In genomic region chr15:75840659-75841058, GRCh38 we compare ENCODE assay signal across 14 cellular contexts. TPM values are rescaled to one million over a fixed set of nuclear protein-coding genes. Genes with fewer than 3 reads are reported as not detected.
DNase-seq lines count a peak whose midpoint lies in the region; ATAC-seq, FAIRE-seq and TF ChIP-seq lines count a peak whose summit lies in the region.
"Had no signal": no experiment of that assay in that cellular context is flagged by ENCODE, and none has a peak within 500 bp of the region (broad histone marks: within the 10 kb centered on the region; RNA-seq: fewer than 3 reads in every experiment).

No MANE protein-coding gene starts in this region.

- no peaks in the 10 kb centered on the region for H3K36me3 ChIP-seq in SK-N-SH (replicated peaks in 1 of 2; ENCODE audit: control insufficient read depth in 1 of 2, insufficient read depth in 2 of 2, low read length in 1 of 2)
- no peaks in the 10 kb centered on the region for H3K36me3 ChIP-seq in fibroblast of lung (ENCODE audit: control insufficient read depth, insufficient read depth, low read length)
- H3K36me3 ChIP-seq in osteoblast (ENCODE audit: insufficient read depth, low read length), result no peaks in the 10 kb centered on the region
- no peaks in the 10 kb centered on the region for H3K36me3 ChIP-seq in aorta (ENCODE audit: control insufficient read depth in 1 of 2, insufficient read depth in 2 of 2, low read length in 1 of 2)
- H3K36me3 ChIP-seq: heart right ventricle had no signal

- peaks cover 11% of the 10 kb centered on the region for H4K20me1 ChIP-seq in SK-N-SH (ENCODE audit: insufficient read depth)
- H4K20me1 ChIP-seq in fibroblast of lung (ENCODE audit: control insufficient read depth, extremely low read depth, insufficient read depth, low read length), result no peaks in the 10 kb centered on the region
- H4K20me1 ChIP-seq in osteoblast (ENCODE audit: insufficient read depth, low read length), result peaks cover 8% of the 10 kb centered on the region

- H3K27me3 Mint-ChIP-seq in activated CD8-positive, alpha-beta memory T cell treated with anti-CD3 and anti-CD28 coated beads, Interleukin-2, amount 10 ng/mL, durations not matched to agents 7 days and 5 days, result peaks cover 21% of the 10 kb centered on the region
- H3K27me3 Mint-ChIP-seq: activated B cell treated with CpG ODN at 0.5 μM for 24 hours; activated naive CD8-positive, alpha-beta T cell had no signal

- no peak for TF ChIP-seq CTCF in SK-N-SH (IDR thresholded peaks at IDR 0.05)
- TF ChIP-seq CTCF in fibroblast of lung (conservative IDR thresholded peaks at IDR 0.05 in 1 of 2, IDR thresholded peaks at IDR 0.05 in 1 of 2; ENCODE audit: low read depth in 1 of 2, low read length in 2 of 2), result no peak
- TF ChIP-seq CTCF in osteoblast (IDR thresholded peaks at IDR 0.05; ENCODE audit: extremely low read depth, low read depth, low read length), result no peak

- H3K9me2 ChIP-seq in SK-N-SH, result no peaks in the 10 kb centered on the region

- no peak overlapping the region for H3K4me3 ChIP-seq in SK-N-SH (ENCODE audit: low read depth in 2 of 2, low read length in 1 of 2)
- H3K4me3 ChIP-seq in fibroblast of lung (replicated peaks in 1 of 4; ENCODE audit: control extremely low read depth in 1 of 4, insufficient read depth in 1 of 4, low read depth in 3 of 4, low read length in 4 of 4), result no peak overlapping the region
- H3K4me3 ChIP-seq in osteoblast (ENCODE audit: insufficient read depth, low read length), result no peak overlapping the region
- H3K4me3 ChIP-seq in aorta (ENCODE audit: low read length in 2 of 2), result no peak overlapping the region
- H3K4me3 ChIP-seq: heart right ventricle had no signal

- CTCF ChIA-PET in SK-N-SH (lab: Yijun Ruan, JAX), result interaction anchor here (1.3 kb wide), 1 partner anchor 39 kb away, joined by 4 read pairs; no protein-coding TSS in a partner anchor
- CTCF ChIA-PET in activated CD8-positive, alpha-beta memory T cell treated with anti-CD3 and anti-CD28 coated beads, Interleukin-2, amount 10 ng/mL, durations not matched to agents 7 days and 5 days (lab: Charles Lee), result interaction anchor here (1.1 to 1.5 kb wide), 2 partner anchors 36 to 38 kb away, joined by 3 to 6 read pairs; no protein-coding TSS in a partner anchor

- H2AFZ ChIP-seq in SK-N-SH (ENCODE audit: low read depth), result peak overlapping the region; percentile 16; the same call in 1 of the 2 replicates
- H2AFZ ChIP-seq in fibroblast of lung (ENCODE audit: low read length), result no peak overlapping the region
- no peak overlapping the region for H2AFZ ChIP-seq in osteoblast (ENCODE audit: low read length)

- no peak for ATAC-seq in activated CD8-positive, alpha-beta memory T cell treated with anti-CD3 and anti-CD28 coated beads, Interleukin-2, amount 10 ng/mL, durations not matched to agents 7 days and 5 days
- ATAC-seq in aorta (ENCODE audit: low FRiP score), result no peak

- no peak for TF ChIP-seq RAD21 in SK-N-SH (IDR thresholded peaks at IDR 0.05; ENCODE audit: low read length)

- H3K9ac ChIP-seq in SK-N-SH (no peak overlapping the region), fibroblast of lung (ENCODE audit: insufficient read depth, low read length) (no peak overlapping the region)

- H3K27me3 ChIP-seq in SK-N-SH (ENCODE audit: insufficient read depth) (no peaks in the 10 kb centered on the region), fibroblast of lung (ENCODE audit: control insufficient read depth, insufficient read depth, low read length) (no peaks in the 10 kb centered on the region), osteoblast (ENCODE audit: insufficient read depth, low read length) (no peaks in the 10 kb centered on the region), aorta (ENCODE audit: control insufficient read depth in 1 of 2, insufficient read depth in 2 of 2, low read length in 1 of 2) (no peaks in the 10 kb centered on the region)
- H3K27me3 ChIP-seq: heart right ventricle had no signal

- no peak for FAIRE-seq in GM12891 (lab: Jason Lieb, UNC)

- no peak overlapping the region for H3K27ac Mint-ChIP-seq in activated CD8-positive, alpha-beta memory T cell treated with anti-CD3 and anti-CD28 coated beads, Interleukin-2, amount 10 ng/mL, durations not matched to agents 7 days and 5 days
- H3K27ac Mint-ChIP-seq: activated B cell treated with CpG ODN at 0.5 μM for 24 hours; activated naive CD8-positive, alpha-beta T cell had no signal

- H3K4me3 Mint-ChIP-seq in activated CD8-positive, alpha-beta memory T cell treated with anti-CD3 and anti-CD28 coated beads, Interleukin-2, amount 10 ng/mL, durations not matched to agents 7 days and 5 days, result no peak overlapping the region
- H3K4me3 Mint-ChIP-seq: activated B cell treated with CpG ODN at 0.5 μM for 24 hours; activated naive CD8-positive, alpha-beta T cell had no signal

- no peaks in the 10 kb centered on the region for H3K9me3 Mint-ChIP-seq in activated CD8-positive, alpha-beta memory T cell treated with anti-CD3 and anti-CD28 coated beads, Interleukin-2, amount 10 ng/mL, durations not matched to agents 7 days and 5 days (ENCODE audit: low read depth)
- H3K9me3 Mint-ChIP-seq: activated B cell treated with CpG ODN at 0.5 μM for 24 hours had no signal

- DNase-seq in EH (ENCODE audit: low read depth) (peak; percentile 85), SK-N-SH (peak; percentile 20), fibroblast of lung (ENCODE audit: low read depth in 2 of 2) (peak; percentile 71 to 77), osteoblast (ENCODE audit: insufficient read length, low spot score, missing footprints) (peak; percentile 78), SHP77 (lab: John Stamatoyannopoulos, UW) (no peak), aorta (no peak), GM12891 (ENCODE audit: insufficient read length, low spot score) (no peak)
- DNase-seq in activated CD8-positive, alpha-beta memory T cell treated with anti-CD3 and anti-CD28 coated beads, Interleukin-2, amount 10 ng/mL, durations not matched to agents 7 days and 5 days, result no peak
- DNase-seq: activated B cell treated with CpG ODN at 0.5 μM for 24 hours, DMS79 treated with DMSO at 0.1 percent for 48 hours, MM.1S, nucleus accumbens had no signal

- intact Hi-C loops in aorta (cut with DNase I), result no loop called here

- H3K4me2 ChIP-seq in SK-N-SH, result peak overlapping the region; percentile 14; the same call in 1 of the 2 replicates
- peak overlapping the region; percentile 3 for H3K4me2 ChIP-seq in fibroblast of lung (ENCODE audit: extremely low read depth, insufficient read depth, low read length)
- H3K4me2 ChIP-seq in osteoblast (ENCODE audit: insufficient read depth, low read length), result no peak overlapping the region

- peaks cover 13% of the 10 kb centered on the region for H3K36me3 Mint-ChIP-seq in activated CD8-positive, alpha-beta memory T cell treated with anti-CD3 and anti-CD28 coated beads, Interleukin-2, amount 10 ng/mL, durations not matched to agents 7 days and 5 days
- H3K36me3 Mint-ChIP-seq: activated naive CD8-positive, alpha-beta T cell had no signal

- peaks cover 40% of the 10 kb centered on the region for H3F3A ChIP-seq in SK-N-SH (replicated peaks; ENCODE audit: insufficient read depth)

- peaks cover 16% of the 10 kb centered on the region for H3K79me2 ChIP-seq in SK-N-SH (ENCODE audit: insufficient read depth)
- H3K79me2 ChIP-seq in fibroblast of lung (ENCODE audit: control insufficient read depth, insufficient read depth, low read length), result peaks cover 15% of the 10 kb centered on the region
- H3K79me2 ChIP-seq in osteoblast (ENCODE audit: insufficient read depth, low read length), result peaks cover 16% of the 10 kb centered on the region

- H3K9me3 ChIP-seq in SK-N-SH, result no peaks in the 10 kb centered on the region
- H3K9me3 ChIP-seq in fibroblast of lung (ENCODE audit: control insufficient read depth, insufficient read depth, low read depth, low read length), result no peaks in the 10 kb centered on the region
- no peaks in the 10 kb centered on the region for H3K9me3 ChIP-seq in osteoblast (ENCODE audit: low read depth, low read length)
- no peaks in the 10 kb centered on the region for H3K9me3 ChIP-seq in aorta (ENCODE audit: control insufficient read depth, low read length)
- H3K9me3 ChIP-seq: heart right ventricle had no signal

- H3K27ac ChIP-seq in SK-N-SH (ENCODE audit: low read depth in 2 of 2, low read length in 1 of 2), result peak overlapping the region; percentile 30 to 58
- H3K27ac ChIP-seq in fibroblast of lung (ENCODE audit: insufficient read depth, low read length), result no peak overlapping the region
- no peak overlapping the region for H3K27ac ChIP-seq in osteoblast (ENCODE audit: low read depth, low read length)
- no peak overlapping the region for H3K27ac ChIP-seq in aorta (ENCODE audit: low read depth in 1 of 2, low read length in 2 of 2)

- peaks cover 24% of the 10 kb centered on the region for H3K4me1 Mint-ChIP-seq in activated CD8-positive, alpha-beta memory T cell treated with anti-CD3 and anti-CD28 coated beads, Interleukin-2, amount 10 ng/mL, durations not matched to agents 7 days and 5 days

- TF ChIP-seq EP300 in SK-N-SH (IDR thresholded peaks at IDR 0.05; ENCODE audit: borderline replicate concordance in 1 of 2, low read depth in 1 of 2, low read length in 1 of 2), result no peak

- POLR2A ChIA-PET in SK-N-SH (lab: Yijun Ruan, JAX), result no interaction called here

- H3K4me1 ChIP-seq in SK-N-SH (ENCODE audit: control insufficient read depth in 1 of 2, insufficient read depth in 2 of 2, low read depth in 1 of 2, low read length in 1 of 2) (peaks cover 3 to 20% of the 10 kb centered on the region in 2 experiments; a peak in 3 of 4 replicates), fibroblast of lung (ENCODE audit: control insufficient read depth, extremely low read depth, insufficient read depth, low read length) (peaks cover 11% of the 10 kb centered on the region), osteoblast (ENCODE audit: insufficient read depth, low read length) (peaks cover 23% of the 10 kb centered on the region), aorta (ENCODE audit: control insufficient read depth in 1 of 2, insufficient read depth in 2 of 2, low read length in 2 of 2) (peaks cover 0 to 4% of the 10 kb centered on the region in 2 donors)

- no peak for TF ChIP-seq POLR2A in GM12891 (IDR thresholded peaks at IDR 0.05; ENCODE audit: low read depth, low read length)

TF ChIP-seq in GM12891, 5 proteins besides CTCF, POLR2A, EP300 and RAD21 (continues in another document):
- TF ChIP-seq TAF1 (IDR thresholded peaks at IDR 0.05; ENCODE audit: low read depth, low read length) (no peak), POLR2AphosphoS5 (IDR thresholded peaks at IDR 0.05; ENCODE audit: low read depth, low read length) (no peak), PAX5 (IDR thresholded peaks at IDR 0.05; ENCODE audit: insufficient read depth, low read length, severe bottlenecking) (no peak)

RNA-seq across cellular contexts. Expression of gene UBE2Q2, which starts 2.6 kb away (rescaled TPM):
- 14.5 and 15.4 TPM in 2 replicates for polyA plus RNA-seq in SK-N-SH (2012; rRNA removed)
- 22.9 and 27.1 TPM in 2 replicates for polyA plus RNA-seq in SK-N-SH (2012; cell fraction: cytosol; rRNA removed)
- 13.9 and 17.6 TPM in 2 replicates for polyA plus RNA-seq in SK-N-SH (2012; cell fraction: nucleus; rRNA removed)
- total RNA-seq in fibroblast of lung, result 55.7 and 62.6 TPM in 2 replicates
- 38.7 and 55.7 TPM in 2 replicates for polyA plus RNA-seq in fibroblast of lung
- polyA plus RNA-seq in fibroblast of lung (2012), result 29.4 and 34.8 TPM in 2 replicates
- polyA minus RNA-seq in fibroblast of lung (ENCODE audit: low replicate concordance), result 2.4 and 8.5 TPM in 2 replicates
- 66.2 and 67.2 TPM in 2 replicates for total RNA-seq in osteoblast
- total RNA-seq in activated CD8-positive, alpha-beta memory T cell treated with anti-CD3 and anti-CD28 coated beads, Interleukin-2, amount 10 ng/mL, durations not matched to agents 7 days and 5 days, result 10 to 100 TPM; 25.5 to 36.3 TPM
- 10 to 100 TPM; 38.2 to 42.6 TPM for total RNA-seq in aorta
- polyA plus RNA-seq in aorta, result 10 to 100 TPM; 39.5 to 86.4 TPM
- 10.3 TPM for polyA plus RNA-seq in GM12891 (2012; ENCODE audit: low read depth, missing spikeins)

Comparison
In these comparisons a context has a peak if more than half of its experiments do, and no peak if none do; other contexts are left out.
1. DNase-seq: peak in EH (single experiment), SK-N-SH (single experiment), fibroblast of lung (2 of 2) and osteoblast (single experiment); none in activated CD8-positive, alpha-beta memory T cell treated with anti-CD3 and anti-CD28 coated beads, Interleukin-2, amount 10 ng/mL, durations not matched to agents 7 days and 5 days (single experiment), SHP77 (0 of 2), aorta (0 of 2) and GM12891 (single experiment).
2. H3K27ac ChIP-seq: peak in SK-N-SH (2 of 2); none in fibroblast of lung (single experiment), osteoblast (single experiment) and aorta (0 of 2).